Comparison of ENCODE assay signal across 12 cellular contexts in the genomic region with DNA sequence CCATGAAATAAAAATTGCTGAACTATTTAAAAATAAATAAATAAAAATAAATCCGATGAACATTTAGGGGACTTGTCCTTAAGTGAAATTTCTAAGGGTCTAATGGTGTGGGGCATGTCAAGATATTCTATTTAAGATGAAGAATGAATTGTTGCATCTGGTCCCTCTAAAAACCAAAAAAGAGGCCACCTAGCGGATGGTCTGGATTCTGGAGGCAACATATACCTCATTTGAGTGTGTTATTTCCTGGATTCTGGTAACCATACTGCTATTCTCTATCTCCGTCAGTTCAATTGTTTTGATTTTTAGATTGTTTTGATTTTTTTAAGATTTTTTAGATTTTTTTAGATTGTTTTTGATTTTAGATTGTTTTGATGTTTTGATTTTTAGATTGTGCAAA. TPM values are rescaled to one million over a fixed set of nuclear protein-coding genes. Genes with fewer than 3 reads are reported as not detected.
DNase-seq lines count a peak whose midpoint lies in the region; ATAC-seq and TF ChIP-seq lines count a peak whose summit lies in the region.
"Had no signal": no experiment of that assay in that cellular context is flagged by ENCODE, and none has a peak within 500 bp of the region (broad histone marks: within the 10 kb centered on the region; RNA-seq: fewer than 3 reads in every experiment).

No MANE protein-coding gene starts in this region.

- no peaks in the 10 kb centered on the region for H3K4me1 Mint-ChIP-seq in neural crest cell
- H3K4me1 Mint-ChIP-seq in CD14-positive monocyte, result no peaks in the 10 kb centered on the region

- H3K27me3 Mint-ChIP-seq in neural crest cell (ENCODE audit: low read depth) (no peaks in the 10 kb centered on the region), CD14-positive monocyte (ENCODE audit: low read depth in 3 of 3) (peaks cover 0 to 4% (median 0%) of the 10 kb centered on the region in 3 donors)

- intact Hi-C loops in CD14-positive monocyte (cut with micrococcal nuclease), result no loop called here

- H3K36me3 Mint-ChIP-seq in neural crest cell (ENCODE audit: low read depth) (no peaks in the 10 kb centered on the region), CD14-positive monocyte (no peaks in the 10 kb centered on the region)

- H3K9me3 Mint-ChIP-seq in neural crest cell (no peaks in the 10 kb centered on the region), CD14-positive monocyte (peaks cover 0 to 2% (median 0%) of the 10 kb centered on the region in 7 donors)

- H3K27ac Mint-ChIP-seq in neural crest cell (ENCODE audit: unreplicated experiment) (no peak overlapping the region), CD14-positive monocyte (no peak overlapping the region)

- no peak for ATAC-seq in HG02763 (IDR thresholded peaks at IDR 0.05; ENCODE audit: unreplicated experiment)
- no peak for ATAC-seq in GM21447 (IDR thresholded peaks at IDR 0.05; ENCODE audit: unreplicated experiment)

- TF ChIP-seq CTCF in neural crest cell (conservative IDR thresholded peaks at IDR 0.05) (peak; percentile 44), CD14-positive monocyte (IDR thresholded peaks at IDR 0.05) (no peak)

- peak; percentile 1 for DNase-seq in NCI-H1694 (lab: John Stamatoyannopoulos, UW)
- no peak for DNase-seq in NCI-H1694 treated with DMSO at 0.1 percent for 48 hours (lab: John Stamatoyannopoulos, UW)
- peak; percentile 25 for DNase-seq in KBM-7
- peak; percentile 1 for DNase-seq in SW480 (ENCODE audit: low spot score)
- DNase-seq in neural crest cell (ENCODE audit: low read depth, low spot score), result no peak
- no peak for DNase-seq in CD14-positive monocyte (ENCODE audit: low spot score)
- DNase-seq: ACHN, aorta had no signal

- H3K4me3 Mint-ChIP-seq in neural crest cell, result no peak overlapping the region
- H3K4me3 Mint-ChIP-seq in CD14-positive monocyte, result no peak overlapping the region

- in situ Hi-C loops in KBM-7 (cut with MboI; ENCODE audit: low pct_unique_long_range_greater_than_20kb, low sequenced_read_pairs), result no loop called here

RNA-seq across cellular contexts. Expression of a gene that starts 28.3 kb away (rescaled TPM):
- not detected in 2 replicates for total RNA-seq in neural crest cell
- polyA plus RNA-seq in CD14-positive monocyte, result not detected
- total RNA-seq: Daoy, mesenteric fat pad had no signal
- polyA plus RNA-seq: aorta had no signal

Comparison
In these comparisons a context has a peak if more than half of its experiments do, and no peak if none do; other contexts are left out.
1. DNase-seq: peak in NCI-H1694 (single experiment), KBM-7 (single experiment) and SW480 (single experiment); none in NCI-H1694 treated with DMSO at 0.1 percent for 48 hours (single experiment), neural crest cell (single experiment) and CD14-positive monocyte (single experiment).